In the genomic region with DNA sequence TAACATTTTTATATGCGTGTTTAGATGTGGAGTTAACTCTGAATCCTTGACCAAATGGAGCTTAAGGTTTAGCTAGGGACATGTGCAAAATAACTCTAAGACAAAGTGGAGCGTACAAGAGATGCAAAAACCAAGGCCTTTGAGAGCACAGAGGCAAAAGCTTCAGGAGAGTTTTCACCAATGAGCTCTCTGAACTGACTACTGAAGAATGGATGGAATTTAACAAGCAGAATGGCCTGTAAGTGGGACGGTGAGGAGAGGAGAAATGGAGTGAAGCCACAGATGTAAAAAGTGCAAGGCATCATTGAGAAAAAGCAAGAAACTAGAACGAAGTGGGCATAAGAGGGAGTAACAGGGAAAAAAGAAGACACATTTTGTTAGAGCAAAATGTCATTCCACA, we compare ENCODE assay signal across 2 cellular contexts.
TF ChIP-seq lines count a peak whose summit lies in the region.

No MANE protein-coding gene starts in this region.

TF ChIP-seq in WTC11, 78 proteins besides CTCF, POLR2A, EP300 and RAD21 (continues in another document):
- TF ChIP-seq, protein P1, sequence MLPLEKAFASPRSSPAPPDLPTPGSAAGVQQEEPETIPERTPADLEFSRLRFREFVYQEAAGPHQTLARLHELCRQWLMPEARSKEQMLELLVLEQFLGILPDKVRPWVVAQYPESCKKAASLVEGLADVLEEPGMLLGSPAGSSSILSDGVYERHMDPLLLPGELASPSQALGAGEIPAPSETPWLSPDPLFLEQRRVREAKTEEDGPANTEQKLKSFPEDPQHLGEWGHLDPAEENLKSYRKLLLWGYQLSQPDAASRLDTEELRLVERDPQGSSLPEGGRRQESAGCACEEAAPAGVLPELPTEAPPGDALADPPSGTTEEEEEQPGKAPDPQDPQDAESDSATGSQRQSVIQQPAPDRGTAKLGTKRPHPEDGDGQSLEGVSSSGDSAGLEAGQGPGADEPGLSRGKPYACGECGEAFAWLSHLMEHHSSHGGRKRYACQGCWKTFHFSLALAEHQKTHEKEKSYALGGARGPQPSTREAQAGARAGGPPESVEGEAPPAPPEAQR (CRISPR knock-in tag; IDR thresholded peaks at IDR 0.05): no peak
- no peak for TF ChIP-seq KAT7 (CRISPR knock-in tag; IDR thresholded peaks at IDR 0.05; ENCODE audit: borderline replicate concordance)
- TF ChIP-seq OVOL2 (CRISPR knock-in tag; IDR thresholded peaks at IDR 0.05; ENCODE audit: borderline replicate concordance): no peak
- no peak for TF ChIP-seq SMAD4 (CRISPR knock-in tag; IDR thresholded peaks at IDR 0.05)
- no peak for TF ChIP-seq ZNF416 (CRISPR knock-in tag; IDR thresholded peaks at IDR 0.05)
- TF ChIP-seq FOXK1 (CRISPR knock-in tag; IDR thresholded peaks at IDR 0.05): no peak
- no peak for TF ChIP-seq ZNF232 (CRISPR knock-in tag; IDR thresholded peaks at IDR 0.05)
- no peak for TF ChIP-seq ZNF396 (CRISPR knock-in tag; IDR thresholded peaks at IDR 0.05; ENCODE audit: borderline replicate concordance)
- TF ChIP-seq, protein P2, sequence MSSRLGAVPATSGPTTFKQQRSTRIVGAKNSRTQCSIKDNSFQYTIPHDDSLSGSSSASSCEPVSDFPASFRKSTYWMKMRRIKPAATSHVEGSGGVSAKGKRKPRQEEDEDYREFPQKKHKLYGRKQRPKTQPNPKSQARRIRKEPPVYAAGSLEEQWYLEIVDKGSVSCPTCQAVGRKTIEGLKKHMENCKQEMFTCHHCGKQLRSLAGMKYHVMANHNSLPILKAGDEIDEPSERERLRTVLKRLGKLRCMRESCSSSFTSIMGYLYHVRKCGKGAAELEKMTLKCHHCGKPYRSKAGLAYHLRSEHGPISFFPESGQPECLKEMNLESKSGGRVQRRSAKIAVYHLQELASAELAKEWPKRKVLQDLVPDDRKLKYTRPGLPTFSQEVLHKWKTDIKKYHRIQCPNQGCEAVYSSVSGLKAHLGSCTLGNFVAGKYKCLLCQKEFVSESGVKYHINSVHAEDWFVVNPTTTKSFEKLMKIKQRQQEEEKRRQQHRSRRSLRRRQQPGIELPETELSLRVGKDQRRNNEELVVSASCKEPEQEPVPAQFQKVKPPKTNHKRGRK (CRISPR knock-in tag; IDR thresholded peaks at IDR 0.05; ENCODE audit: borderline replicate concordance): no peak
- TF ChIP-seq, protein P3, sequence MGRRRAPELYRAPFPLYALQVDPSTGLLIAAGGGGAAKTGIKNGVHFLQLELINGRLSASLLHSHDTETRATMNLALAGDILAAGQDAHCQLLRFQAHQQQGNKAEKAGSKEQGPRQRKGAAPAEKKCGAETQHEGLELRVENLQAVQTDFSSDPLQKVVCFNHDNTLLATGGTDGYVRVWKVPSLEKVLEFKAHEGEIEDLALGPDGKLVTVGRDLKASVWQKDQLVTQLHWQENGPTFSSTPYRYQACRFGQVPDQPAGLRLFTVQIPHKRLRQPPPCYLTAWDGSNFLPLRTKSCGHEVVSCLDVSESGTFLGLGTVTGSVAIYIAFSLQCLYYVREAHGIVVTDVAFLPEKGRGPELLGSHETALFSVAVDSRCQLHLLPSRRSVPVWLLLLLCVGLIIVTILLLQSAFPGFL (CRISPR knock-in tag; IDR thresholded peaks at IDR 0.05; ENCODE audit: borderline replicate concordance): no peak
- TF ChIP-seq, protein P4, sequence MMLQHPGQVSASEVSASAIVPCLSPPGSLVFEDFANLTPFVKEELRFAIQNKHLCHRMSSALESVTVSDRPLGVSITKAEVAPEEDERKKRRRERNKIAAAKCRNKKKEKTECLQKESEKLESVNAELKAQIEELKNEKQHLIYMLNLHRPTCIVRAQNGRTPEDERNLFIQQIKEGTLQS (CRISPR knock-in tag; conservative IDR thresholded peaks at IDR 0.05): no peak
- TF ChIP-seq, protein P5, sequence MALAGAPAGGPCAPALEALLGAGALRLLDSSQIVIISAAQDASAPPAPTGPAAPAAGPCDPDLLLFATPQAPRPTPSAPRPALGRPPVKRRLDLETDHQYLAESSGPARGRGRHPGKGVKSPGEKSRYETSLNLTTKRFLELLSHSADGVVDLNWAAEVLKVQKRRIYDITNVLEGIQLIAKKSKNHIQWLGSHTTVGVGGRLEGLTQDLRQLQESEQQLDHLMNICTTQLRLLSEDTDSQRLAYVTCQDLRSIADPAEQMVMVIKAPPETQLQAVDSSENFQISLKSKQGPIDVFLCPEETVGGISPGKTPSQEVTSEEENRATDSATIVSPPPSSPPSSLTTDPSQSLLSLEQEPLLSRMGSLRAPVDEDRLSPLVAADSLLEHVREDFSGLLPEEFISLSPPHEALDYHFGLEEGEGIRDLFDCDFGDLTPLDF (CRISPR knock-in tag; IDR thresholded peaks at IDR 0.05): no peak
- TF ChIP-seq ZBTB21 (CRISPR knock-in tag; IDR thresholded peaks at IDR 0.05; ENCODE audit: borderline replicate concordance): no peak
- TF ChIP-seq ETV6 (CRISPR knock-in tag; IDR thresholded peaks at IDR 0.05): no peak
- TF ChIP-seq, protein P6, sequence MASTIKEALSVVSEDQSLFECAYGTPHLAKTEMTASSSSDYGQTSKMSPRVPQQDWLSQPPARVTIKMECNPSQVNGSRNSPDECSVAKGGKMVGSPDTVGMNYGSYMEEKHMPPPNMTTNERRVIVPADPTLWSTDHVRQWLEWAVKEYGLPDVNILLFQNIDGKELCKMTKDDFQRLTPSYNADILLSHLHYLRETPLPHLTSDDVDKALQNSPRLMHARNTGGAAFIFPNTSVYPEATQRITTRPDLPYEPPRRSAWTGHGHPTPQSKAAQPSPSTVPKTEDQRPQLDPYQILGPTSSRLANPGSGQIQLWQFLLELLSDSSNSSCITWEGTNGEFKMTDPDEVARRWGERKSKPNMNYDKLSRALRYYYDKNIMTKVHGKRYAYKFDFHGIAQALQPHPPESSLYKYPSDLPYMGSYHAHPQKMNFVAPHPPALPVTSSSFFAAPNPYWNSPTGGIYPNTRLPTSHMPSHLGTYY (CRISPR knock-in tag; IDR thresholded peaks at IDR 0.05): no peak
- TF ChIP-seq NFE2L1 (CRISPR knock-in tag; IDR thresholded peaks at IDR 0.05): no peak

TF ChIP-seq in H1, 55 proteins besides CTCF, POLR2A, EP300 and RAD21 (continued from another document):
- no peak for TF ChIP-seq HDAC2 (IDR thresholded peaks at IDR 0.05; ENCODE audit: borderline replicate concordance in 1 of 2, low read depth in 2 of 2, low read length in 2 of 2)
- TF ChIP-seq CTBP2 (IDR thresholded peaks at IDR 0.05; ENCODE audit: borderline replicate concordance, insufficient read depth, insufficient read length, low read length): no peak
- TF ChIP-seq, protein P7, sequence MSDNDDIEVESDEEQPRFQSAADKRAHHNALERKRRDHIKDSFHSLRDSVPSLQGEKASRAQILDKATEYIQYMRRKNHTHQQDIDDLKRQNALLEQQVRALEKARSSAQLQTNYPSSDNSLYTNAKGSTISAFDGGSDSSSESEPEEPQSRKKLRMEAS (IDR thresholded peaks at IDR 0.05): no peak
- no peak for TF ChIP-seq BACH1 (IDR thresholded peaks at IDR 0.05; ENCODE audit: low read length)
